Comparison of ENCODE assay signal across 12 cellular contexts in genomic region chr1:116326486-116326885, GRCh38. TPM values are rescaled to one million over a fixed set of nuclear protein-coding genes. Genes with fewer than 3 reads are reported as not detected.
DNase-seq lines count a peak whose midpoint lies in the region; ATAC-seq and TF ChIP-seq lines count a peak whose summit lies in the region.
"Had no signal": no experiment of that assay in that cellular context is flagged by ENCODE, and none has a peak within 500 bp of the region (broad histone marks: within the 10 kb centered on the region; RNA-seq: fewer than 3 reads in every experiment).

No MANE protein-coding gene starts in this region.

- intact Hi-C loops in right lobe of liver (cut with DNase I), result no loop called here
- intact Hi-C loops in upper lobe of right lung (cut with DNase I), result no loop called here

- no peaks in the 10 kb centered on the region for H3K36me3 Mint-ChIP-seq in activated naive CD4-positive, alpha-beta T cell treated with anti-CD3 and anti-CD28 coated beads, Interleukin-2, amount 50 U/mL, for 24 hours
- no peaks in the 10 kb centered on the region for H3K36me3 Mint-ChIP-seq in T-cell

- H3K27ac Mint-ChIP-seq in activated naive CD4-positive, alpha-beta T cell treated with anti-CD3 and anti-CD28 coated beads, Interleukin-2, amount 50 U/mL, for 24 hours, result peak overlapping the region; percentile 98
- H3K27ac Mint-ChIP-seq in T-cell, result peak overlapping the region; percentile 96 to 99
- H3K27ac Mint-ChIP-seq: HFFc6 had no signal

- H3K4me3 Mint-ChIP-seq in activated naive CD4-positive, alpha-beta T cell treated with anti-CD3 and anti-CD28 coated beads, Interleukin-2, amount 50 U/mL, for 24 hours, result peak overlapping the region; percentile 55
- peak overlapping the region; percentile 37 to 68 (median 41) for H3K4me3 Mint-ChIP-seq in T-cell
- H3K4me3 Mint-ChIP-seq: HFFc6 had no signal

- TF ChIP-seq POLR2A in right lobe of liver (IDR thresholded peaks at IDR 0.05), result no peak

- H3K27ac ChIP-seq in right lobe of liver (peak overlapping the region in 1 of 3 donors; percentile 48), upper lobe of right lung (peak overlapping the region; percentile 47), RWPE1 (no peak overlapping the region)
- H3K27ac ChIP-seq: left ventricle myocardium inferior had no signal

- ATAC-seq in T-cell (replicated peaks in 1 of 4) (peak in 2 of 4 experiments; percentile 3 to 17), right lobe of liver (peak; percentile 24 to 54 (median 50)), upper lobe of right lung (no peak)

- no peaks in the 10 kb centered on the region for H3K27me3 Mint-ChIP-seq in activated naive CD4-positive, alpha-beta T cell treated with anti-CD3 and anti-CD28 coated beads, Interleukin-2, amount 50 U/mL, for 24 hours
- no peaks in the 10 kb centered on the region for H3K27me3 Mint-ChIP-seq in T-cell

- peaks cover 92% of the 10 kb centered on the region for H3K4me1 Mint-ChIP-seq in activated naive CD4-positive, alpha-beta T cell treated with anti-CD3 and anti-CD28 coated beads, Interleukin-2, amount 50 U/mL, for 24 hours
- peaks cover 85 to 91% (median 86%) of the 10 kb centered on the region in 3 donors for H3K4me1 Mint-ChIP-seq in T-cell

- H3K27me3 ChIP-seq in right lobe of liver (no peaks in the 10 kb centered on the region), upper lobe of right lung (no peaks in the 10 kb centered on the region)

- no peak for DNase-seq in activated naive CD4-positive, alpha-beta T cell treated with anti-CD3 and anti-CD28 coated beads, Interleukin-2, amount 50 U/mL, for 16 hours
- DNase-seq in T-cell (no peak), right lobe of liver (no peak), upper lobe of right lung (no peak), RWPE1 (ENCODE audit: low spot score) (no peak)
- no peak for DNase-seq in stimulated activated CD4-positive, alpha-beta T cell treated with anti-CD3 and anti-CD28 coated beads, Interleukin-15, amount 100 ng/mL, for 24 hours
- no peak for DNase-seq in effector CD4-positive, alpha-beta T cell
- DNase-seq: GF-D8, HFFc6, left ventricle myocardium inferior, NCI-H2081 had no signal

- H3K4me1 ChIP-seq in right lobe of liver (peaks cover 0 to 39% (median 0%) of the 10 kb centered on the region in 4 donors), upper lobe of right lung (no peaks in the 10 kb centered on the region)
- H3K4me1 ChIP-seq: left ventricle myocardium inferior had no signal

- H3K4me3 ChIP-seq in right lobe of liver, result no peak overlapping the region
- no peak overlapping the region for H3K4me3 ChIP-seq in upper lobe of right lung
- H3K4me3 ChIP-seq: left ventricle myocardium inferior had no signal

- CTCF ChIA-PET in T-cell (lab: Charles Lee), result interaction anchor here in 1 of 2 donors (0.8 kb wide), 2 partner anchors 31 to 49 kb away, joined by 3 to 4 read pairs; no protein-coding TSS in a partner anchor
- CTCF ChIA-PET in RWPE1 (lab: Yijun Ruan, JAX), result interaction anchor here (1.0 kb wide), 1 partner anchor 18 kb away, joined by 6 read pairs; no protein-coding TSS in a partner anchor

- H3K36me3 ChIP-seq in right lobe of liver, result no peaks in the 10 kb centered on the region
- no peaks in the 10 kb centered on the region for H3K36me3 ChIP-seq in upper lobe of right lung
- H3K36me3 ChIP-seq: left ventricle myocardium inferior had no signal

- H3K9me3 ChIP-seq in right lobe of liver (no peaks in the 10 kb centered on the region), upper lobe of right lung (no peaks in the 10 kb centered on the region)
- H3K9me3 ChIP-seq: left ventricle myocardium inferior had no signal

- POLR2A ChIA-PET in T-cell (lab: Charles Lee) (interaction anchor here (0.5 to 1.5 kb wide), 6 partner anchors 13 to 1161 kb away, joined by 3 to 5 read pairs (median 3); no protein-coding TSS in a partner anchor), RWPE1 (lab: Yijun Ruan, JAX; ENCODE audit: low non-redundant PET) (no interaction called here)

- no peaks in the 10 kb centered on the region for H3K9me3 Mint-ChIP-seq in activated naive CD4-positive, alpha-beta T cell treated with anti-CD3 and anti-CD28 coated beads, Interleukin-2, amount 50 U/mL, for 24 hours
- peaks cover 0 to 5% (median 0%) of the 10 kb centered on the region in 3 donors for H3K9me3 Mint-ChIP-seq in T-cell
- H3K9me3 Mint-ChIP-seq: HFFc6 had no signal

- 18% methylated on average over 1 of the region's 1 CpG for WGBS in right lobe of liver (ENCODE audit: insufficient coverage, low coverage, low lambda C conversion rate, missing lambda C conversion rate)

- TF ChIP-seq CTCF in right lobe of liver (IDR thresholded peaks at IDR 0.05) (no peak), upper lobe of right lung (IDR thresholded peaks at IDR 0.05) (no peak), RWPE1 (conservative IDR thresholded peaks at IDR 0.05; ENCODE audit: low read depth) (no peak)

RNA-seq across cellular contexts. Expression of gene ATP1A1, which starts 46.6 kb away (rescaled TPM):
- total RNA-seq in T-cell, result 100 to 1,000 TPM; 230 to 292 (median 266) TPM
- total RNA-seq in right lobe of liver, result 100 to 1,000 TPM in 5 of 6 experiments, 10 to 100 TPM in 1; 83.6 to 153 (median 121) TPM
- 628 TPM for total RNA-seq in upper lobe of right lung
